In the genomic region with DNA sequence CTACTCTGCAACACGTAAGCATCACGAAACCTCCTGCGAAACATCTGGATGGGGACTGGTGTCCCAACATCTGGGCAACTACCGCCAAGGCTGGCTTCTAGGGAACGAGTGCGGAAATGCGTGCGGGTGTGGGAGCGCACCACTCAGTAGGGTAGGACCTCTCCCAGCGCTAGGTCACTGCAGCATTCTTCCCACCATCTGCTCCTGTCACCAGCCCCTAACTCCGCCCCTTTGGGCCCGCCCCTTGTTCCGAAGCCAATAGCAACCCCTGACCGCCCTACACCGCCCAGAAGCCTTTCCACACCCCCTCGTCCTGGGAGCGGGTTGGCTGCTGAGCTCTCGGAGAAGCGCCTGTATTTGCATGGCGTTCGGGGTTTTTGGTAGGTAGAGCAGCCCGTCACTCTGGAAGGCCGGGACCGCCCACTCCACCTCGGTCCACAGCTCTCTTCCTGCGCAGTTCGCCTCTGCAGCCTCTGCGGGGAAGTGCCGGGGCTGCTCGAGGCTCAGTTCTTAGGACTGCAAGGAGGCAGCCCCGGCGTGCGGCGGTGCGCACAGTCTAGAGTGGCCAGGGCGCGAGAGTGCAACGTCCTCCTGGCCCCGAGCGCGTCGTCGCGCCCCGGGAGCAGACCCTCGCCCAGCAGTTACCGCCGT, we compare ENCODE assay signal across 1 cellular context.
A peak's percentile ranks its signal among the peaks of the same experiment; 100 is the strongest.
TF ChIP-seq lines count a peak whose summit lies in the region.

HS3ST3B1 (plus strand) TSS at position 454 of the 651 bp plus-strand sequence. CDS start 438 bp downstream, outside the sequence.

TF ChIP-seq in HepG2, 621 proteins besides CTCF, POLR2A, EP300 and RAD21 (continued from another document and continues in another):
- TF ChIP-seq, protein P1, sequence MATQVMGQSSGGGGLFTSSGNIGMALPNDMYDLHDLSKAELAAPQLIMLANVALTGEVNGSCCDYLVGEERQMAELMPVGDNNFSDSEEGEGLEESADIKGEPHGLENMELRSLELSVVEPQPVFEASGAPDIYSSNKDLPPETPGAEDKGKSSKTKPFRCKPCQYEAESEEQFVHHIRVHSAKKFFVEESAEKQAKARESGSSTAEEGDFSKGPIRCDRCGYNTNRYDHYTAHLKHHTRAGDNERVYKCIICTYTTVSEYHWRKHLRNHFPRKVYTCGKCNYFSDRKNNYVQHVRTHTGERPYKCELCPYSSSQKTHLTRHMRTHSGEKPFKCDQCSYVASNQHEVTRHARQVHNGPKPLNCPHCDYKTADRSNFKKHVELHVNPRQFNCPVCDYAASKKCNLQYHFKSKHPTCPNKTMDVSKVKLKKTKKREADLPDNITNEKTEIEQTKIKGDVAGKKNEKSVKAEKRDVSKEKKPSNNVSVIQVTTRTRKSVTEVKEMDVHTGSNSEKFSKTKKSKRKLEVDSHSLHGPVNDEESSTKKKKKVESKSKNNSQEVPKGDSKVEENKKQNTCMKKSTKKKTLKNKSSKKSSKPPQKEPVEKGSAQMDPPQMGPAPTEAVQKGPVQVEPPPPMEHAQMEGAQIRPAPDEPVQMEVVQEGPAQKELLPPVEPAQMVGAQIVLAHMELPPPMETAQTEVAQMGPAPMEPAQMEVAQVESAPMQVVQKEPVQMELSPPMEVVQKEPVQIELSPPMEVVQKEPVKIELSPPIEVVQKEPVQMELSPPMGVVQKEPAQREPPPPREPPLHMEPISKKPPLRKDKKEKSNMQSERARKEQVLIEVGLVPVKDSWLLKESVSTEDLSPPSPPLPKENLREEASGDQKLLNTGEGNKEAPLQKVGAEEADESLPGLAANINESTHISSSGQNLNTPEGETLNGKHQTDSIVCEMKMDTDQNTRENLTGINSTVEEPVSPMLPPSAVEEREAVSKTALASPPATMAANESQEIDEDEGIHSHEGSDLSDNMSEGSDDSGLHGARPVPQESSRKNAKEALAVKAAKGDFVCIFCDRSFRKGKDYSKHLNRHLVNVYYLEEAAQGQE (IDR thresholded peaks at IDR 0.05; ENCODE audit: borderline replicate concordance in 1 of 2, low read depth in 1 of 2, low read length in 2 of 2) = peak in 1 of 2 experiments; percentile 85; a peak in 3 of 4 replicates
- TF ChIP-seq, protein P2, sequence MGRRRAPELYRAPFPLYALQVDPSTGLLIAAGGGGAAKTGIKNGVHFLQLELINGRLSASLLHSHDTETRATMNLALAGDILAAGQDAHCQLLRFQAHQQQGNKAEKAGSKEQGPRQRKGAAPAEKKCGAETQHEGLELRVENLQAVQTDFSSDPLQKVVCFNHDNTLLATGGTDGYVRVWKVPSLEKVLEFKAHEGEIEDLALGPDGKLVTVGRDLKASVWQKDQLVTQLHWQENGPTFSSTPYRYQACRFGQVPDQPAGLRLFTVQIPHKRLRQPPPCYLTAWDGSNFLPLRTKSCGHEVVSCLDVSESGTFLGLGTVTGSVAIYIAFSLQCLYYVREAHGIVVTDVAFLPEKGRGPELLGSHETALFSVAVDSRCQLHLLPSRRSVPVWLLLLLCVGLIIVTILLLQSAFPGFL (CRISPR knock-in tag; IDR thresholded peaks at IDR 0.05) = no peak
- TF ChIP-seq ZBTB21 (CRISPR knock-in tag; IDR thresholded peaks at IDR 0.05) = peak; percentile 11; the same call in 1 of the 2 replicates
- TF ChIP-seq ZNF619 (CRISPR knock-in tag; IDR thresholded peaks at IDR 0.05) = peak; percentile 66; the same call in 1 of the 2 replicates
- peak; percentile 47; the same call in 1 of the 2 replicates for TF ChIP-seq THRA (CRISPR knock-in tag; IDR thresholded peaks at IDR 0.05; ENCODE audit: borderline replicate concordance)
- peak; percentile 95 for TF ChIP-seq POLR2AphosphoS5 (IDR thresholded peaks at IDR 0.05; ENCODE audit: low read depth, low read length)
- TF ChIP-seq JUN (CRISPR knock-in tag; IDR thresholded peaks at IDR 0.05) = no peak
- 0 out of 2 replicates have a peak, but pooled peaks have one; percentile 34 for TF ChIP-seq GMEB1 (CRISPR knock-in tag; IDR thresholded peaks at IDR 0.05; ENCODE audit: borderline replicate concordance)
- no peak for TF ChIP-seq ZNF383 (CRISPR knock-in tag; IDR thresholded peaks at IDR 0.05; ENCODE audit: borderline replicate concordance)
- TF ChIP-seq ZBTB2 (CRISPR knock-in tag; IDR thresholded peaks at IDR 0.05; ENCODE audit: low read depth) = no peak
- peak; percentile 66; the same call in 1 of the 2 replicates for TF ChIP-seq HOXA3 (CRISPR knock-in tag; IDR thresholded peaks at IDR 0.05)
- TF ChIP-seq, protein P3, sequence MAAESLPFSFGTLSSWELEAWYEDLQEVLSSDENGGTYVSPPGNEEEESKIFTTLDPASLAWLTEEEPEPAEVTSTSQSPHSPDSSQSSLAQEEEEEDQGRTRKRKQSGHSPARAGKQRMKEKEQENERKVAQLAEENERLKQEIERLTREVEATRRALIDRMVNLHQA (CRISPR knock-in tag; IDR thresholded peaks at IDR 0.05) = no peak
- TF ChIP-seq TOE1 (CRISPR knock-in tag; IDR thresholded peaks at IDR 0.05) = no peak
- 0 out of 2 replicates have a peak, but pooled peaks have one; percentile 76 for TF ChIP-seq ZNF879 (CRISPR knock-in tag; IDR thresholded peaks at IDR 0.05)
- TF ChIP-seq PRDM4 (CRISPR knock-in tag; IDR thresholded peaks at IDR 0.05; ENCODE audit: borderline replicate concordance) = 0 out of 2 replicates have a peak, but pooled peaks have one; percentile 32
- TF ChIP-seq FOXP1 (IDR thresholded peaks at IDR 0.05) = no peak
- TF ChIP-seq FOXP1 (CRISPR knock-in tag; IDR thresholded peaks at IDR 0.05) = no peak
- TF ChIP-seq PHF5A (CRISPR knock-in tag; IDR thresholded peaks at IDR 0.05; ENCODE audit: low read depth, unreplicated experiment) = no peak
- no peak for TF ChIP-seq ZNF460 (CRISPR knock-in tag; IDR thresholded peaks at IDR 0.05; ENCODE audit: borderline replicate concordance)
- peak; percentile 50 for TF ChIP-seq SRSF1 (optimal IDR thresholded peaks at IDR 0.05; ENCODE audit: low read depth, low read length)
- TF ChIP-seq, protein P4, sequence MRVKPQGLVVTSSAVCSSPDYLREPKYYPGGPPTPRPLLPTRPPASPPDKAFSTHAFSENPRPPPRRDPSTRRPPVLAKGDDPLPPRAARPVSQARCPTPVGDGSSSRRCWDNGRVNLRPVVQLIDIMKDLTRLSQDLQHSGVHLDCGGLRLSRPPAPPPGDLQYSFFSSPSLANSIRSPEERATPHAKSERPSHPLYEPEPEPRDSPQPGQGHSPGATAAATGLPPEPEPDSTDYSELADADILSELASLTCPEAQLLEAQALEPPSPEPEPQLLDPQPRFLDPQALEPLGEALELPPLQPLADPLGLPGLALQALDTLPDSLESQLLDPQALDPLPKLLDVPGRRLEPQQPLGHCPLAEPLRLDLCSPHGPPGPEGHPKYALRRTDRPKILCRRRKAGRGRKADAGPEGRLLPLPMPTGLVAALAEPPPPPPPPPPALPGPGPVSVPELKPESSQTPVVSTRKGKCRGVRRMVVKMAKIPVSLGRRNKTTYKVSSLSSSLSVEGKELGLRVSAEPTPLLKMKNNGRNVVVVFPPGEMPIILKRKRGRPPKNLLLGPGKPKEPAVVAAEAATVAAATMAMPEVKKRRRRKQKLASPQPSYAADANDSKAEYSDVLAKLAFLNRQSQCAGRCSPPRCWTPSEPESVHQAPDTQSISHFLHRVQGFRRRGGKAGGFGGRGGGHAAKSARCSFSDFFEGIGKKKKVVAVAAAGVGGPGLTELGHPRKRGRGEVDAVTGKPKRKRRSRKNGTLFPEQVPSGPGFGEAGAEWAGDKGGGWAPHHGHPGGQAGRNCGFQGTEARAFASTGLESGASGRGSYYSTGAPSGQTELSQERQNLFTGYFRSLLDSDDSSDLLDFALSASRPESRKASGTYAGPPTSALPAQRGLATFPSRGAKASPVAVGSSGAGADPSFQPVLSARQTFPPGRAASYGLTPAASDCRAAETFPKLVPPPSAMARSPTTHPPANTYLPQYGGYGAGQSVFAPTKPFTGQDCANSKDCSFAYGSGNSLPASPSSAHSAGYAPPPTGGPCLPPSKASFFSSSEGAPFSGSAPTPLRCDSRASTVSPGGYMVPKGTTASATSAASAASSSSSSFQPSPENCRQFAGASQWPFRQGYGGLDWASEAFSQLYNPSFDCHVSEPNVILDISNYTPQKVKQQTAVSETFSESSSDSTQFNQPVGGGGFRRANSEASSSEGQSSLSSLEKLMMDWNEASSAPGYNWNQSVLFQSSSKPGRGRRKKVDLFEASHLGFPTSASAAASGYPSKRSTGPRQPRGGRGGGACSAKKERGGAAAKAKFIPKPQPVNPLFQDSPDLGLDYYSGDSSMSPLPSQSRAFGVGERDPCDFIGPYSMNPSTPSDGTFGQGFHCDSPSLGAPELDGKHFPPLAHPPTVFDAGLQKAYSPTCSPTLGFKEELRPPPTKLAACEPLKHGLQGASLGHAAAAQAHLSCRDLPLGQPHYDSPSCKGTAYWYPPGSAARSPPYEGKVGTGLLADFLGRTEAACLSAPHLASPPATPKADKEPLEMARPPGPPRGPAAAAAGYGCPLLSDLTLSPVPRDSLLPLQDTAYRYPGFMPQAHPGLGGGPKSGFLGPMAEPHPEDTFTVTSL (CRISPR knock-in tag; IDR thresholded peaks at IDR 0.05; ENCODE audit: borderline replicate concordance) = no peak
- TF ChIP-seq, protein P5, sequence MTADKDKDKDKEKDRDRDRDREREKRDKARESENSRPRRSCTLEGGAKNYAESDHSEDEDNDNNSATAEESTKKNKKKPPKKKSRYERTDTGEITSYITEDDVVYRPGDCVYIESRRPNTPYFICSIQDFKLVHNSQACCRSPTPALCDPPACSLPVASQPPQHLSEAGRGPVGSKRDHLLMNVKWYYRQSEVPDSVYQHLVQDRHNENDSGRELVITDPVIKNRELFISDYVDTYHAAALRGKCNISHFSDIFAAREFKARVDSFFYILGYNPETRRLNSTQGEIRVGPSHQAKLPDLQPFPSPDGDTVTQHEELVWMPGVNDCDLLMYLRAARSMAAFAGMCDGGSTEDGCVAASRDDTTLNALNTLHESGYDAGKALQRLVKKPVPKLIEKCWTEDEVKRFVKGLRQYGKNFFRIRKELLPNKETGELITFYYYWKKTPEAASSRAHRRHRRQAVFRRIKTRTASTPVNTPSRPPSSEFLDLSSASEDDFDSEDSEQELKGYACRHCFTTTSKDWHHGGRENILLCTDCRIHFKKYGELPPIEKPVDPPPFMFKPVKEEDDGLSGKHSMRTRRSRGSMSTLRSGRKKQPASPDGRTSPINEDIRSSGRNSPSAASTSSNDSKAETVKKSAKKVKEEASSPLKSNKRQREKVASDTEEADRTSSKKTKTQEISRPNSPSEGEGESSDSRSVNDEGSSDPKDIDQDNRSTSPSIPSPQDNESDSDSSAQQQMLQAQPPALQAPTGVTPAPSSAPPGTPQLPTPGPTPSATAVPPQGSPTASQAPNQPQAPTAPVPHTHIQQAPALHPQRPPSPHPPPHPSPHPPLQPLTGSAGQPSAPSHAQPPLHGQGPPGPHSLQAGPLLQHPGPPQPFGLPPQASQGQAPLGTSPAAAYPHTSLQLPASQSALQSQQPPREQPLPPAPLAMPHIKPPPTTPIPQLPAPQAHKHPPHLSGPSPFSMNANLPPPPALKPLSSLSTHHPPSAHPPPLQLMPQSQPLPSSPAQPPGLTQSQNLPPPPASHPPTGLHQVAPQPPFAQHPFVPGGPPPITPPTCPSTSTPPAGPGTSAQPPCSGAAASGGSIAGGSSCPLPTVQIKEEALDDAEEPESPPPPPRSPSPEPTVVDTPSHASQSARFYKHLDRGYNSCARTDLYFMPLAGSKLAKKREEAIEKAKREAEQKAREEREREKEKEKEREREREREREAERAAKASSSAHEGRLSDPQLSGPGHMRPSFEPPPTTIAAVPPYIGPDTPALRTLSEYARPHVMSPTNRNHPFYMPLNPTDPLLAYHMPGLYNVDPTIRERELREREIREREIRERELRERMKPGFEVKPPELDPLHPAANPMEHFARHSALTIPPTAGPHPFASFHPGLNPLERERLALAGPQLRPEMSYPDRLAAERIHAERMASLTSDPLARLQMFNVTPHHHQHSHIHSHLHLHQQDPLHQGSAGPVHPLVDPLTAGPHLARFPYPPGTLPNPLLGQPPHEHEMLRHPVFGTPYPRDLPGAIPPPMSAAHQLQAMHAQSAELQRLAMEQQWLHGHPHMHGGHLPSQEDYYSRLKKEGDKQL (CRISPR knock-in tag; IDR thresholded peaks at IDR 0.05; ENCODE audit: low read depth) = 0 out of 2 replicates have a peak, but pooled peaks have one; percentile 34
